Comparison of ENCODE assay signal across 9 cellular contexts in the genomic region with DNA sequence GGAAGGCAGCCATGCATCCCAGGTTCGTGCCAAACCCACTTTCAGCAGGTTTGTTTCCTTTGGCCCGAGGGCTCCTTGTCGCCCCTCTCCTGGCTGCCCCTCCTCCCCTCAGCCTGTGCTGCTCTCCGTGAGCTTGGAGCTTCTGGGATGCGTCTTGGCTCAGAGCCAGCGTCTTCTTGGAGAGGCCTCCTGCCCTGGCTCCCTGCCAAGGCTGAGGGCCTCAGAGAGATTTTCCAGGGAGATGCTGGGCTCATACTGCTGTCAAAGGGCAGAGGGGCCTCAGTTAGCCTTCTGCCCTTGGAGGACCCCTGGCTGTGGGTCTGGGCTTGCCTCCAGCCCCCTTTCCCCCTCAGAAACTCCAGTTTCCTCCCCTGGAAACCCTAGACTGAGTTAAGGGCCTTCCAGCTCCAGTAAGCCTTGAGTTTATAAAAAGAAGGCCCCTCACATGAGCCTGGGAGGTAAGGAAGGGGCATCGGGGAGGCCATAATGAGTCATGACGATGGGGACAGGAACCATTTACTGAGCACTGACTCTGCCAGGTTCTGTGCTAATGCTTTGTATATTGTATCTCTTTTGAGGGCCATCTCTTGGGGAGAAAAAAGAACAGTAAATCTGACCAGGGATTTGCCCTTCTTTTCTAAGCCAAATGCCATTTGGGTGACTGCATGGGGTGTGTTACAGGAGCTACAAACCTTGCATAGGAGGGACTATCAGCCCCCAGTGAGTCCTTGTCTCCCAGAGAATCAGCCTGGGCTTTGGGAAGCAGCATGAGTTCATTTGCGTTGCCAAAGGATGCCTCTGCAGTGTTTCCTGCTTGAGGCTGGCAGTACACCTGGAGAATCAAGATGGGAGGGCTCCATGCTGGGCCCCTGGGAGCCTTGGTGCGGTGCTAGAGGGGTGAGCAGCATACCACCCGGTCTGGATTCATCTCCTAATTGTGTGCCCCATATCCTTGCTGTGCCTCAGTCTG. TPM values are rescaled to one million over a fixed set of nuclear protein-coding genes. Genes with fewer than 3 reads are reported as not detected.
A peak's percentile ranks its signal among the peaks of the same experiment; 100 is the strongest.
DNase-seq lines count a peak whose midpoint lies in the region; ATAC-seq, FAIRE-seq and TF ChIP-seq lines count a peak whose summit lies in the region.
"Had no signal": no experiment of that assay in that cellular context is flagged by ENCODE, and none has a peak within 500 bp of the region (broad histone marks: within the 10 kb centered on the region; RNA-seq: fewer than 3 reads in every experiment).

No MANE protein-coding gene starts in this region.

- peak; percentile 67 for DNase-seq in Right ventricle myocardium superior
- no peak for DNase-seq in Right ventricle myocardium inferior (ENCODE audit: missing footprints)
- DNase-seq in PC-9: peak; percentile 40 to 81
- peak; percentile 87 for DNase-seq in glomerular visceral epithelial cell (ENCODE audit: extremely low spot score)
- peak; percentile 79 for DNase-seq in urothelium cell line (ENCODE audit: low spot score)
- DNase-seq in CD1c-positive myeloid dendritic cell (ENCODE audit: extremely low spot score): no peak
- no peak for DNase-seq in SIG-M5 (lab: John Stamatoyannopoulos, UW)
- DNase-seq: activated CD4-positive, alpha-beta T cell treated with anti-CD3 and anti-CD28 coated beads, Interleukin-2, amount 50 U/mL, for 48 hours had no signal

- peak overlapping the region; percentile 44 for H3K4me2 ChIP-seq in PC-9

- no peak for TF ChIP-seq CTCF in PC-9 (conservative IDR thresholded peaks at IDR 0.05)

- H3K9me2 ChIP-seq in PC-9 (ENCODE audit: insufficient read depth): no peaks in the 10 kb centered on the region

- no TSS peak for BruUV-seq in PC-9 (replicated peaks; lab: Mats Ljungman, UMichigan)

- H3K9me3 ChIP-seq in PC-9 (ENCODE audit: insufficient read depth, low read depth): no peaks in the 10 kb centered on the region

- H3K27ac ChIP-seq in PC-9: no peak overlapping the region

- FAIRE-seq in urothelium cell line (lab: Jason Lieb, UNC): no peak

- H4K20me1 ChIP-seq in PC-9 (ENCODE audit: insufficient read depth): no peaks in the 10 kb centered on the region

- ATAC-seq in Right ventricle myocardium superior (ENCODE audit: poor library complexity) (no peak), Right ventricle myocardium inferior (no peak), GM18868 (IDR thresholded peaks at IDR 0.05; ENCODE audit: unreplicated experiment) (no peak)

- peaks cover 23% of the 10 kb centered on the region; the same call in 1 of the 2 replicates for H3F3A ChIP-seq in PC-9 (ENCODE audit: insufficient read depth, low read depth)

- peaks cover 40% of the 10 kb centered on the region for H3K4me1 ChIP-seq in PC-9 (replicated peaks; ENCODE audit: insufficient read depth)

- no peak overlapping the region for H2AFZ ChIP-seq in PC-9

- no peaks in the 10 kb centered on the region for H3K36me3 ChIP-seq in PC-9 (ENCODE audit: low read depth)

- H3K79me2 ChIP-seq in PC-9 (ENCODE audit: low read depth): peaks cover 8% of the 10 kb centered on the region; the same call in 1 of the 2 replicates

- POLR2A ChIA-PET in PC-9 (lab: Charles Lee; ENCODE audit: unreplicated experiment): no interaction called here

- no peaks in the 10 kb centered on the region for H3K27me3 ChIP-seq in PC-9 (ENCODE audit: insufficient read depth, low read depth)

- intact Hi-C loops in Right ventricle myocardium superior (cut with DNase I) (no loop called here), Right ventricle myocardium inferior (cut with DNase I) (no loop called here), PC-9 (cut with micrococcal nuclease; ENCODE audit: unreplicated experiment) (no loop called here)

- CTCF ChIA-PET in PC-9 (lab: Charles Lee): no interaction called here

- no peak overlapping the region for H3K4me3 ChIP-seq in PC-9

RNA-seq across cellular contexts. Expression of a gene that starts 49.3 kb away (rescaled TPM):
- total RNA-seq in Right ventricle myocardium superior: 36.9 TPM
- total RNA-seq in Right ventricle myocardium inferior: 39.7 TPM
- total RNA-seq in PC-9 (2021): 43.6 and 63.9 TPM in 2 replicates

Comparison
In these comparisons a context has a peak if more than half of its experiments do, and no peak if none do; other contexts are left out.
1. DNase-seq: peak in Right ventricle myocardium superior (single experiment), PC-9 (2 of 2), glomerular visceral epithelial cell (single experiment) and urothelium cell line (single experiment); none in Right ventricle myocardium inferior (single experiment), CD1c-positive myeloid dendritic cell (single experiment) and SIG-M5 (single experiment).